Comparison of ENCODE assay signal across 8 cellular contexts in genomic region chr7:105011771-105012502, GRCh38. TPM values are rescaled to one million over a fixed set of nuclear protein-coding genes. Genes with fewer than 3 reads are reported as not detected.
DNase-seq lines count a peak whose midpoint lies in the region; ATAC-seq and TF ChIP-seq lines count a peak whose summit lies in the region.

No MANE protein-coding gene starts in this region.

- H3K4me1 ChIP-seq in BE2C = peaks cover 3% of the 10 kb centered on the region
- H3K4me1 ChIP-seq in iPS-20b (ENCODE audit: insufficient read depth, low read length) = peaks cover 15% of the 10 kb centered on the region; the same call in 1 of the 2 replicates

- peaks cover 44% of the 10 kb centered on the region for H3K4me1 Mint-ChIP-seq in activated naive CD8-positive, alpha-beta T cell (ENCODE audit: low read depth)

- no peak for TF ChIP-seq POLR2A in NB4 (IDR thresholded peaks at IDR 0.05; ENCODE audit: extremely low read depth, insufficient read length)

- H3K27ac ChIP-seq in iPS-20b (ENCODE audit: low read length) = peak overlapping the region; percentile 97

- H3K9ac ChIP-seq in iPS-20b (ENCODE audit: low read depth, low read length) = peak overlapping the region; percentile 100

- peaks cover 20% of the 10 kb centered on the region for H3K36me3 ChIP-seq in BE2C
- H3K36me3 ChIP-seq in iPS-20b (ENCODE audit: insufficient read depth, low read depth, low read length) = peaks cover 28% of the 10 kb centered on the region

- TF ChIP-seq CTCF in BE2C (IDR thresholded peaks at IDR 0.05; ENCODE audit: low read depth, low read length) (no peak), NB4 (IDR thresholded peaks at IDR 0.05; ENCODE audit: low read depth, low read length) (no peak)

- H3K4me3 Mint-ChIP-seq in activated naive CD8-positive, alpha-beta T cell = peak overlapping the region; percentile 99

- no peak for ATAC-seq in HG02885 (IDR thresholded peaks at IDR 0.05; ENCODE audit: poor library complexity, unreplicated experiment)

- no peaks in the 10 kb centered on the region for H3K27me3 Mint-ChIP-seq in activated naive CD8-positive, alpha-beta T cell

- H3K4me3 ChIP-seq in BE2C (ENCODE audit: low read depth, low read length) = peak overlapping the region; percentile 98
- H3K4me3 ChIP-seq in NB4 (ENCODE audit: low read depth, low read length) = peak overlapping the region; percentile 72
- peak overlapping the region; percentile 90 for H3K4me3 ChIP-seq in iPS-20b (ENCODE audit: low read length)

- peak overlapping the region; percentile 100 for H3K27ac Mint-ChIP-seq in activated naive CD8-positive, alpha-beta T cell

- H3K9me3 Mint-ChIP-seq in activated naive CD8-positive, alpha-beta T cell (ENCODE audit: low read depth) = no peaks in the 10 kb centered on the region

- DNase-seq in BE2C = peak; percentile 37
- DNase-seq in NB4 (ENCODE audit: low read depth) = peak; percentile 38
- peak; percentile 14 to 27 for DNase-seq in stimulated activated CD8-positive, alpha-beta memory T cell treated with anti-CD3 and anti-CD28 coated beads, Interleukin-15, amount 100 ng/mL, for 48 hours (ENCODE audit: low read depth in 2 of 2)
- DNase-seq in NCI-H128 (lab: John Stamatoyannopoulos, UW; ENCODE audit: unreplicated experiment) = no peak
- no peak for DNase-seq in kidney glomerular epithelial cell (lab: John Stamatoyannopoulos, UW)

- H3K27me3 ChIP-seq in BE2C = no peaks in the 10 kb centered on the region
- no peaks in the 10 kb centered on the region for H3K27me3 ChIP-seq in iPS-20b (ENCODE audit: insufficient read depth, low read length)

- H3K36me3 Mint-ChIP-seq in activated naive CD8-positive, alpha-beta T cell = peaks cover 8% of the 10 kb centered on the region

- H3K9me3 ChIP-seq in BE2C (no peaks in the 10 kb centered on the region), iPS-20b (ENCODE audit: insufficient read depth, low read depth, low read length) (no peaks in the 10 kb centered on the region)

RNA-seq across cellular contexts. Expression of gene KMT2E, which starts 2.1 kb away (rescaled TPM):
- polyA plus RNA-seq in BE2C (2012; ENCODE audit: insufficient read depth, insufficient read length, low read depth) = 41.2 TPM

Comparison
In these comparisons a context has a peak if more than half of its experiments do, and no peak if none do; other contexts are left out.
1. DNase-seq: peak in BE2C (single experiment), NB4 (single experiment) and stimulated activated CD8-positive, alpha-beta memory T cell treated with anti-CD3 and anti-CD28 coated beads, Interleukin-15, amount 100 ng/mL, for 48 hours (2 of 2); none in NCI-H128 (single experiment) and kidney glomerular epithelial cell (single experiment).
2. Peak in every context shown above with its lines, with median percentiles within 50 percentile points of each other: H3K4me3 ChIP-seq.